In the genomic region with DNA sequence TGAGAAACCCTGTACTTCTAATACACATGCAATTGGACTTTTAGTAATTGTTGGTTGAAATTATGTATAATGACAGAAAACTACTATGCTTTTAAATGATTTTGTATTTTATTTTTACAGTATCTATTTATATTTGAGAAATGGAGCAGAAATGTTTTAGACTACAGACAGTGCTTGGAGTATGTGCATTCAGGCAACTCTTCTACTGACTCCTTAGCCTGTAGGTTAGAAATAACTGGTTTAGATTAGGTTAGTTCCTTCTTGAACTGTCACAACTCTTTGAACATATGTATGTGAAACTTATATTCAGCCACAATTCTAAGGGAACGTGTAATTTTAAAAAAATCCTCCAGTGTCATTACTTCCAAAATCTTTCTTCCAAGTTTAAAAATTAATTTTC, we compare ENCODE assay signal across 8 cellular contexts. TPM values are rescaled to one million over a fixed set of nuclear protein-coding genes. Genes with fewer than 3 reads are reported as not detected.
DNase-seq lines count a peak whose midpoint lies in the region; ATAC-seq, FAIRE-seq and TF ChIP-seq lines count a peak whose summit lies in the region.

No MANE protein-coding gene starts in this region.

- H3K27me3 ChIP-seq in GM06990 (replicated peaks; ENCODE audit: control insufficient read depth, insufficient read depth, low read length) (no peaks in the 10 kb centered on the region), NT2/D1 (ENCODE audit: insufficient read depth, insufficient read length) (no peaks in the 10 kb centered on the region), duodenal mucosa (ENCODE audit: control insufficient read depth in 1 of 2, insufficient read depth in 2 of 2, low read length in 2 of 2) (no peaks in the 10 kb centered on the region), psoas muscle (ENCODE audit: insufficient read depth in 3 of 3, low read length in 2 of 3) (no peaks in the 10 kb centered on the region)

- no peak for DNase-seq in GM06990 (ENCODE audit: extremely low read depth, insufficient read length)
- DNase-seq in NT2/D1 (ENCODE audit: low read depth, low spot score), result no peak
- no peak for DNase-seq in psoas muscle
- no peak for DNase-seq in frontal cortex (ENCODE audit: low spot score in 2 of 2)
- no peak for DNase-seq in stimulated activated CD4-positive, alpha-beta T cell treated with anti-CD3 and anti-CD28 coated beads, Interleukin-1b, Interleukin-23, amount 100 ng/mL, for 48 hours
- DNase-seq in NCI-H2029 (lab: John Stamatoyannopoulos, UW), result no peak
- no peak for DNase-seq in stimulated activated CD4-positive, alpha-beta T cell treated with anti-CD3 and anti-CD28 coated beads, Interleukin-15, amount 100 ng/mL, for 24 hours

- no peak for ATAC-seq in psoas muscle

- intact Hi-C loops in psoas muscle (cut with DNase I), result loop anchor here (2.0 kb wide), 1 partner anchor 75 kb away; a partner anchor contains a TSS

- no peak for FAIRE-seq in frontal cortex (lab: Jason Lieb, UNC)

- H3K36me3 ChIP-seq in GM06990 (ENCODE audit: control insufficient read depth, insufficient read depth, low read length) (no peaks in the 10 kb centered on the region), NT2/D1 (ENCODE audit: insufficient read depth, insufficient read length, low read length) (peaks cover 11% of the 10 kb centered on the region), duodenal mucosa (ENCODE audit: control insufficient read depth in 1 of 2, insufficient read depth in 2 of 2, low read length in 2 of 2) (no peaks in the 10 kb centered on the region), psoas muscle (ENCODE audit: insufficient read depth in 1 of 2, low read depth in 1 of 2) (no peaks in the 10 kb centered on the region)

- H3K9ac ChIP-seq in NT2/D1 (ENCODE audit: insufficient read length, low read depth) (no peak overlapping the region), duodenal mucosa (ENCODE audit: low read depth in 1 of 2, low read length in 2 of 2) (peak overlapping the region; percentile 97 to 100)

- H3K27ac ChIP-seq in duodenal mucosa (ENCODE audit: low read depth, low read length), result no peak overlapping the region
- H3K27ac ChIP-seq in psoas muscle, result peak overlapping the region; percentile 25

- no peaks in the 10 kb centered on the region for H3K4me1 ChIP-seq in NT2/D1 (ENCODE audit: insufficient read depth, insufficient read length)
- H3K4me1 ChIP-seq in duodenal mucosa (ENCODE audit: control insufficient read depth in 1 of 2, insufficient read depth in 2 of 2, low read length in 2 of 2), result peaks cover 24 to 32% of the 10 kb centered on the region in 2 donors
- peaks cover 51% of the 10 kb centered on the region for H3K4me1 ChIP-seq in psoas muscle

- H3K4me3 ChIP-seq in GM06990 (replicated peaks; ENCODE audit: low read depth, low read length) (peak overlapping the region; percentile 87), NT2/D1 (ENCODE audit: insufficient read length, low read depth) (peak overlapping the region; percentile 92), duodenal mucosa (ENCODE audit: low read depth in 1 of 2, low read length in 2 of 2) (peak overlapping the region; percentile 92 to 97), psoas muscle (peak overlapping the region; percentile 76)

- WGBS in psoas muscle, 3 donors, result 31 to 43% (median 38%) methylated on average over 1 of the region's 1 CpG

- TF ChIP-seq CTCF in GM06990 (IDR thresholded peaks at IDR 0.05; ENCODE audit: insufficient read depth, low read length, poor library complexity, severe bottlenecking), result no peak
- no peak for TF ChIP-seq CTCF in psoas muscle (IDR thresholded peaks at IDR 0.05)

- H3K9me3 ChIP-seq in NT2/D1 (ENCODE audit: insufficient read depth, low read length) (peaks cover 6% of the 10 kb centered on the region; the same call in 1 of the 2 replicates), duodenal mucosa (ENCODE audit: control insufficient read depth in 1 of 2, low read length in 2 of 2) (no peaks in the 10 kb centered on the region), psoas muscle (peaks cover 2% of the 10 kb centered on the region)

RNA-seq across cellular contexts. Expression of a gene that starts 1.7 kb away (rescaled TPM):
- total RNA-seq in psoas muscle (10 to 100 TPM; 26.0 to 31.3 (median 28.4) TPM), frontal cortex (42.0 TPM)
- 10 to 100 TPM; 18.0 to 40.5 (median 20.7) TPM for polyA plus RNA-seq in psoas muscle

RNA-seq across cellular contexts. Expression of a gene that starts 2.2 kb away (rescaled TPM):
- total RNA-seq in psoas muscle (10 to 100 TPM; 21.3 to 29.6 (median 23.7) TPM), frontal cortex (26.9 TPM)
- polyA plus RNA-seq in psoas muscle, result 10 to 100 TPM; 21.0 to 35.4 (median 24.6) TPM
